Comparison of ENCODE assay signal across 18 cellular contexts in the genomic region with DNA sequence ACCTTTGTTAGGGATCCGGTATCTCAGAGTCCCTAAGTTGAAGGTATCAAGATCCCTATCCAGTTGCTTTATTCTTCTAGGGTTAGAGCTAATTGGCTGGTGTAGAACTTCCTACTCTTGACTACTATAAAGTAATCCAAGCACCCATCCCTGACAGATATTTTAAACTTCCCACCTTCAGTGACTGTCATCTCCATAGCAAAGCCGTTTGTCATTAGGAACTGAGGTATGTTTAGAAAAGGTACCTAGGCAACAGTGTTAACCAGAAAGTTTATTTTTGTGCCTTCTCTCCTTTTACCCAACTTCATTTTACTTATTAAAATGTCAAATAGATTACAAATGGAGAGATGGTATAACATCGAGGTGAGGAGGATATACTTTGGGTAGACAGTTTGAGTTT. TPM values are rescaled to one million over a fixed set of nuclear protein-coding genes. Genes with fewer than 3 reads are reported as not detected.
DNase-seq lines count a peak whose midpoint lies in the region; ATAC-seq, FAIRE-seq and TF ChIP-seq lines count a peak whose summit lies in the region.
"Had no signal": no experiment of that assay in that cellular context is flagged by ENCODE, and none has a peak within 500 bp of the region (broad histone marks: within the 10 kb centered on the region; RNA-seq: fewer than 3 reads in every experiment).

No MANE protein-coding gene starts in this region.

- no peaks in the 10 kb centered on the region for H3K27me3 Mint-ChIP-seq in activated CD4-positive, alpha-beta T cell treated with anti-CD3 and anti-CD28 coated beads, Interleukin-2, amount 10 ng/mL, durations not matched to agents 7 days and 5 days
- no peaks in the 10 kb centered on the region for H3K27me3 Mint-ChIP-seq in IgD-negative memory B cell
- no peaks in the 10 kb centered on the region for H3K27me3 Mint-ChIP-seq in activated naive CD8-positive, alpha-beta T cell treated with anti-CD3 and anti-CD28 coated beads, Interleukin-2, amount 10 ng/mL, durations not matched to agents 7 days and 5 days
- no peaks in the 10 kb centered on the region for H3K27me3 Mint-ChIP-seq in neural crest cell (ENCODE audit: low read depth)

- H3K4me3 Mint-ChIP-seq in activated CD4-positive, alpha-beta T cell treated with anti-CD3 and anti-CD28 coated beads, Interleukin-2, amount 10 ng/mL, durations not matched to agents 7 days and 5 days, result peak overlapping the region; percentile 77
- peak overlapping the region; percentile 32 to 82 (median 51) for H3K4me3 Mint-ChIP-seq in IgD-negative memory B cell
- peak overlapping the region; percentile 89 for H3K4me3 Mint-ChIP-seq in activated naive CD8-positive, alpha-beta T cell treated with anti-CD3 and anti-CD28 coated beads, Interleukin-2, amount 10 ng/mL, durations not matched to agents 7 days and 5 days
- H3K4me3 Mint-ChIP-seq in neural crest cell, result peak overlapping the region; percentile 45
- H3K4me3 Mint-ChIP-seq: mesothelial cell of epicardium had no signal

- no peak for TF ChIP-seq CTCF in neural crest cell (conservative IDR thresholded peaks at IDR 0.05)

- H3K4me1 Mint-ChIP-seq in activated CD4-positive, alpha-beta T cell treated with anti-CD3 and anti-CD28 coated beads, Interleukin-2, amount 10 ng/mL, durations not matched to agents 7 days and 5 days, result peaks cover 52% of the 10 kb centered on the region
- H3K4me1 Mint-ChIP-seq in IgD-negative memory B cell (peaks cover 40 to 45% (median 43%) of the 10 kb centered on the region in 3 donors), neural crest cell (peaks cover 28% of the 10 kb centered on the region)
- peaks cover 39% of the 10 kb centered on the region for H3K4me1 Mint-ChIP-seq in activated naive CD8-positive, alpha-beta T cell treated with anti-CD3 and anti-CD28 coated beads, Interleukin-2, amount 10 ng/mL, durations not matched to agents 7 days and 5 days

- POLR2A ChIA-PET in activated CD4-positive, alpha-beta T cell treated with anti-CD3 and anti-CD28 coated beads, Interleukin-2, amount 10 ng/mL, durations not matched to agents 7 days and 5 days (lab: Charles Lee), result no interaction called here
- POLR2A ChIA-PET in activated naive CD8-positive, alpha-beta T cell treated with anti-CD3 and anti-CD28 coated beads, Interleukin-2, amount 10 ng/mL, durations not matched to agents 7 days and 5 days (lab: Charles Lee), result interaction anchor here (0.6 to 1.4 kb wide), 2 partner anchors 27 to 31 kb away, joined by 3 to 4 read pairs; no protein-coding TSS in a partner anchor

- ATAC-seq in activated naive CD8-positive, alpha-beta T cell treated with anti-CD3 and anti-CD28 coated beads, Interleukin-2, amount 10 ng/mL, durations not matched to agents 7 days and 5 days (ENCODE audit: low read depth), result no peak
- no peak for ATAC-seq in HG03354 (IDR thresholded peaks at IDR 0.05; ENCODE audit: poor library complexity, severe bottlenecking, unreplicated experiment)
- no peak for ATAC-seq in GM18907 (IDR thresholded peaks at IDR 0.05; ENCODE audit: unreplicated experiment)
- ATAC-seq: A549 had no signal

- no peak for DNase-seq in activated CD4-positive, alpha-beta T cell treated with anti-CD3 and anti-CD28 coated beads, Interleukin-2, amount 10 ng/mL, durations not matched to agents 7 days and 5 days
- no peak for DNase-seq in activated CD4-positive, alpha-beta T cell treated with anti-CD3 and anti-CD28 coated beads for 4 hours
- DNase-seq in activated naive CD8-positive, alpha-beta T cell treated with anti-CD3 and anti-CD28 coated beads, Interleukin-2, amount 10 ng/mL, durations not matched to agents 7 days and 5 days, result no peak
- DNase-seq in neural crest cell (ENCODE audit: low read depth, low spot score) (no peak), HTR-8/SVneo (ENCODE audit: insufficient read length, low spot score) (no peak)
- DNase-seq: C1 segment of cervical spinal cord; foreskin melanocyte; NCI-H146; NCI-H774; retina; stimulated activated CD4-positive, alpha-beta T cell treated with anti-CD3 and anti-CD28 coated beads, Interleukin-15, amount 100 ng/mL, for 24 hours; upper lobe of left lung had no signal

- CTCF ChIA-PET in activated CD4-positive, alpha-beta T cell treated with anti-CD3 and anti-CD28 coated beads, Interleukin-2, amount 10 ng/mL, durations not matched to agents 7 days and 5 days (lab: Charles Lee), result no interaction called here

- H3K27ac Mint-ChIP-seq in activated CD4-positive, alpha-beta T cell treated with anti-CD3 and anti-CD28 coated beads, Interleukin-2, amount 10 ng/mL, durations not matched to agents 7 days and 5 days, result peak overlapping the region; percentile 91
- peak overlapping the region; percentile 45 to 81 (median 68) for H3K27ac Mint-ChIP-seq in IgD-negative memory B cell
- H3K27ac Mint-ChIP-seq in activated naive CD8-positive, alpha-beta T cell treated with anti-CD3 and anti-CD28 coated beads, Interleukin-2, amount 10 ng/mL, durations not matched to agents 7 days and 5 days, result peak overlapping the region; percentile 97
- H3K27ac Mint-ChIP-seq in neural crest cell (ENCODE audit: unreplicated experiment), result no peak overlapping the region
- H3K27ac Mint-ChIP-seq: mesothelial cell of epicardium had no signal

- H3K36me3 Mint-ChIP-seq in activated CD4-positive, alpha-beta T cell treated with anti-CD3 and anti-CD28 coated beads, Interleukin-2, amount 10 ng/mL, durations not matched to agents 7 days and 5 days (ENCODE audit: low read depth), result peaks cover 23% of the 10 kb centered on the region
- peaks cover 5% of the 10 kb centered on the region for H3K36me3 Mint-ChIP-seq in IgD-negative memory B cell
- peaks cover 8% of the 10 kb centered on the region for H3K36me3 Mint-ChIP-seq in activated naive CD8-positive, alpha-beta T cell treated with anti-CD3 and anti-CD28 coated beads, Interleukin-2, amount 10 ng/mL, durations not matched to agents 7 days and 5 days
- no peaks in the 10 kb centered on the region for H3K36me3 Mint-ChIP-seq in neural crest cell (ENCODE audit: low read depth)

- no peaks in the 10 kb centered on the region for H3K9me3 Mint-ChIP-seq in activated CD4-positive, alpha-beta T cell treated with anti-CD3 and anti-CD28 coated beads, Interleukin-2, amount 10 ng/mL, durations not matched to agents 7 days and 5 days
- H3K9me3 Mint-ChIP-seq in IgD-negative memory B cell (no peaks in the 10 kb centered on the region), neural crest cell (no peaks in the 10 kb centered on the region)
- no peaks in the 10 kb centered on the region for H3K9me3 Mint-ChIP-seq in activated naive CD8-positive, alpha-beta T cell treated with anti-CD3 and anti-CD28 coated beads, Interleukin-2, amount 10 ng/mL, durations not matched to agents 7 days and 5 days
- H3K9me3 Mint-ChIP-seq: mesothelial cell of epicardium had no signal

- no peak for FAIRE-seq in HTR-8/SVneo (lab: Jason Lieb, UNC)
- FAIRE-seq: A549, GM18507 had no signal

RNA-seq across cellular contexts. Expression of gene FAM117B, which starts 4.5 kb away (rescaled TPM):
- 10 to 100 TPM; 23.0 to 24.9 TPM for total RNA-seq in activated CD4-positive, alpha-beta T cell treated with anti-CD3 and anti-CD28 coated beads, Interleukin-2, amount 10 ng/mL, durations not matched to agents 7 days and 5 days
- polyA plus RNA-seq in IgD-negative memory B cell, result 21.6 TPM
- 10 to 100 TPM; 22.1 to 23.1 TPM for total RNA-seq in activated naive CD8-positive, alpha-beta T cell treated with anti-CD3 and anti-CD28 coated beads, Interleukin-2, amount 10 ng/mL, durations not matched to agents 7 days and 5 days
- total RNA-seq in neural crest cell, result 22.8 and 24.6 TPM in 2 replicates
